In genomic region chr6:152630832-152631231, GRCh38 we compare ENCODE assay signal across 25 cellular contexts.
"Had no signal": no experiment of that assay in that cellular context is flagged by ENCODE, and none has a peak within 500 bp of the region (broad histone marks: within the 10 kb centered on the region; RNA-seq: fewer than 3 reads in every experiment).

No MANE protein-coding gene starts in this region.

- H3K27me3 ChIP-seq: testis, thyroid gland, upper lobe of left lung, vagina had no signal

- ATAC-seq: left lobe of liver; naive thymus-derived CD8-positive, alpha-beta T cell; pancreas; right cardiac atrium; sciatic nerve had no signal

- H3K9me3 Mint-ChIP-seq: naive thymus-derived CD8-positive, alpha-beta T cell; stimulated activated naive CD8-positive, alpha-beta T cell treated with anti-CD3 and anti-CD28 coated beads, Interleukin-15, amount 100 ng/mL, for 72 hours had no signal

- H3K27ac ChIP-seq: lower lobe of right lung, pancreas, prostate gland, skin epidermis, testis, thyroid gland, transverse colon, vagina had no signal

- H3K36me3 ChIP-seq: lower lobe of right lung, pancreas, prostate gland, thyroid gland, transverse colon had no signal

- H3K4me1 Mint-ChIP-seq: stimulated activated naive CD8-positive, alpha-beta T cell treated with anti-CD3 and anti-CD28 coated beads, Interleukin-15, amount 100 ng/mL, for 72 hours had no signal

- H3K9me3 ChIP-seq: lower lobe of right lung, pancreas, prostate gland, testis, thyroid gland, transverse colon, upper lobe of left lung, vagina had no signal

- H3K4me3 Mint-ChIP-seq: naive thymus-derived CD8-positive, alpha-beta T cell; stimulated activated naive CD8-positive, alpha-beta T cell treated with anti-CD3 and anti-CD28 coated beads, Interleukin-15, amount 100 ng/mL, for 72 hours had no signal

- DNase-seq: lower lobe of right lung; mammary epithelial cell; mesenchymal stem cell; naive thymus-derived CD8-positive, alpha-beta T cell; nucleus accumbens; pancreas; posterior cingulate gyrus; retina; right cardiac atrium; stimulated activated CD4-positive, alpha-beta T cell treated with anti-CD3 and anti-CD28 coated beads, Interleukin-12 subunit alpha, Interleukin-12 subunit beta, amount 100 ng/mL, for 4 hours; stimulated activated CD4-positive, alpha-beta T cell treated with anti-CD3 and anti-CD28 coated beads, Interleukin-15, amount 100 ng/mL, for 24 hours; stimulated activated CD4-positive, alpha-beta T cell treated with anti-CD3 and anti-CD28 coated beads, Interleukin-2, amount 100 ng/mL, for 24 hours; stimulated activated CD4-positive, alpha-beta T cell treated with anti-CD3 and anti-CD28 coated beads, Interleukin-4, amount 100 ng/mL, for 1 hour; stimulated activated naive CD4-positive, alpha-beta T cell treated with Interleukin-2 at 50 U/mL for 16 hours; stimulated activated naive CD8-positive, alpha-beta T cell treated with anti-CD3 and anti-CD28 coated beads, Interleukin-15, amount 100 ng/mL, for 72 hours; substantia nigra; testis; thyroid gland; transverse colon; upper lobe of left lung had no signal

- H3K4me1 ChIP-seq: pancreas, prostate gland, testis, thyroid gland, transverse colon, vagina had no signal

- H3K4me3 ChIP-seq: lower lobe of right lung, pancreas, prostate gland, skin epidermis, testis, thyroid gland, transverse colon, upper lobe of left lung, vagina had no signal

- H3K27ac Mint-ChIP-seq: stimulated activated naive CD8-positive, alpha-beta T cell treated with anti-CD3 and anti-CD28 coated beads, Interleukin-15, amount 100 ng/mL, for 72 hours had no signal

- H3K36me3 Mint-ChIP-seq: naive thymus-derived CD8-positive, alpha-beta T cell had no signal
